14 cellular contexts compared by ENCODE assay signal in genomic region chr13:98285317-98285716, GRCh38.
A peak's percentile ranks its signal among the peaks of the same experiment; 100 is the strongest.
DNase-seq lines count a peak whose midpoint lies in the region; ATAC-seq lines count a peak whose summit lies in the region.
"Had no signal": no experiment of that assay in that cellular context is flagged by ENCODE, and none has a peak within 500 bp of the region (broad histone marks: within the 10 kb centered on the region; RNA-seq: fewer than 3 reads in every experiment).

No MANE protein-coding gene starts in this region.

- DNase-seq in DMS153 treated with DMSO at 0.1 percent for 48 hours (lab: John Stamatoyannopoulos, UW; ENCODE audit: unreplicated experiment), result peak; percentile 77
- DNase-seq in NCI-H187 (lab: John Stamatoyannopoulos, UW), result peak; percentile 49 to 64
- peak; percentile 96 for DNase-seq in NCI-H748 treated with DMSO at 0.1 percent for 48 hours (lab: John Stamatoyannopoulos, UW)
- DNase-seq in islet precursor cell, result peak; percentile 70
- DNase-seq in stimulated activated CD4-positive, alpha-beta T cell treated with anti-CD3 and anti-CD28 coated beads, Interleukin-12 subunit alpha, Interleukin-12 subunit beta, amount 100 ng/mL, for 4 hours, result no peak
- DNase-seq in stimulated activated naive CD4-positive, alpha-beta T cell treated with Interleukin-2 at 50 U/mL for 16 hours (lab: John Stamatoyannopoulos, UW), result no peak
- DNase-seq: activated B cell treated with CpG ODN at 0.5 μM for 24 hours; amniotic stem cell; stimulated activated CD4-positive, alpha-beta T cell treated with anti-CD3 and anti-CD28 coated beads, Interleukin-4, amount 100 ng/mL, for 4 hours; stomach had no signal

- H3K9me3 Mint-ChIP-seq in activated T-helper 17 cell treated with anti-CD3 and anti-CD28 coated beads, Interleukin-2, amount 50 U/mL, for 72 hours, result no peaks in the 10 kb centered on the region
- H3K9me3 Mint-ChIP-seq: activated B cell treated with CpG ODN at 0.5 μM for 24 hours had no signal

- no peaks in the 10 kb centered on the region for H3K36me3 Mint-ChIP-seq in activated T-helper 17 cell treated with anti-CD3 and anti-CD28 coated beads, Interleukin-2, amount 50 U/mL, for 72 hours (ENCODE audit: low read depth)

- H3K27me3 Mint-ChIP-seq in activated T-helper 17 cell treated with anti-CD3 and anti-CD28 coated beads, Interleukin-2, amount 50 U/mL, for 72 hours, result peaks cover 7% of the 10 kb centered on the region
- H3K27me3 Mint-ChIP-seq: activated B cell treated with CpG ODN at 0.5 μM for 24 hours; dendritic cell treated with granulocyte-macrophage colony-stimulating factor and Interleukin-4, amounts not matched to agents 40 ng/mL and 50 ng/mL, for 4 days had no signal

- H3K4me1 Mint-ChIP-seq in activated T-helper 17 cell treated with anti-CD3 and anti-CD28 coated beads, Interleukin-2, amount 50 U/mL, for 72 hours, result no peaks in the 10 kb centered on the region

- ATAC-seq in HG02571 (IDR thresholded peaks at IDR 0.05; ENCODE audit: unreplicated experiment), result no peak
- ATAC-seq in activated T-helper 17 cell treated with anti-CD3 and anti-CD28 coated beads, Interleukin-2, amount 50 U/mL, for 72 hours (replicated peaks), result no peak
- ATAC-seq: HCT116 had no signal

- H3K4me3 Mint-ChIP-seq in activated T-helper 17 cell treated with anti-CD3 and anti-CD28 coated beads, Interleukin-2, amount 50 U/mL, for 72 hours, result no peak overlapping the region
- H3K4me3 Mint-ChIP-seq: activated B cell treated with CpG ODN at 0.5 μM for 24 hours; dendritic cell treated with granulocyte-macrophage colony-stimulating factor and Interleukin-4, amounts not matched to agents 40 ng/mL and 50 ng/mL, for 4 days had no signal

- no peak overlapping the region for H3K27ac Mint-ChIP-seq in activated T-helper 17 cell treated with anti-CD3 and anti-CD28 coated beads, Interleukin-2, amount 50 U/mL, for 72 hours
- H3K27ac Mint-ChIP-seq: activated B cell treated with CpG ODN at 0.5 μM for 24 hours; dendritic cell treated with granulocyte-macrophage colony-stimulating factor and Interleukin-4, amounts not matched to agents 40 ng/mL and 50 ng/mL, for 4 days had no signal

Comparison
In these comparisons a context has a peak if more than half of its experiments do, and no peak if none do; other contexts are left out.
1. DNase-seq: peak in DMS153 treated with DMSO at 0.1 percent for 48 hours (single experiment), NCI-H187 (2 of 2), NCI-H748 treated with DMSO at 0.1 percent for 48 hours (single experiment) and islet precursor cell (single experiment); none in stimulated activated CD4-positive, alpha-beta T cell treated with anti-CD3 and anti-CD28 coated beads, Interleukin-12 subunit alpha, Interleukin-12 subunit beta, amount 100 ng/mL, for 4 hours (single experiment) and stimulated activated naive CD4-positive, alpha-beta T cell treated with Interleukin-2 at 50 U/mL for 16 hours (single experiment).